ENCODE assay signal across 10 cellular contexts in the genomic region with DNA sequence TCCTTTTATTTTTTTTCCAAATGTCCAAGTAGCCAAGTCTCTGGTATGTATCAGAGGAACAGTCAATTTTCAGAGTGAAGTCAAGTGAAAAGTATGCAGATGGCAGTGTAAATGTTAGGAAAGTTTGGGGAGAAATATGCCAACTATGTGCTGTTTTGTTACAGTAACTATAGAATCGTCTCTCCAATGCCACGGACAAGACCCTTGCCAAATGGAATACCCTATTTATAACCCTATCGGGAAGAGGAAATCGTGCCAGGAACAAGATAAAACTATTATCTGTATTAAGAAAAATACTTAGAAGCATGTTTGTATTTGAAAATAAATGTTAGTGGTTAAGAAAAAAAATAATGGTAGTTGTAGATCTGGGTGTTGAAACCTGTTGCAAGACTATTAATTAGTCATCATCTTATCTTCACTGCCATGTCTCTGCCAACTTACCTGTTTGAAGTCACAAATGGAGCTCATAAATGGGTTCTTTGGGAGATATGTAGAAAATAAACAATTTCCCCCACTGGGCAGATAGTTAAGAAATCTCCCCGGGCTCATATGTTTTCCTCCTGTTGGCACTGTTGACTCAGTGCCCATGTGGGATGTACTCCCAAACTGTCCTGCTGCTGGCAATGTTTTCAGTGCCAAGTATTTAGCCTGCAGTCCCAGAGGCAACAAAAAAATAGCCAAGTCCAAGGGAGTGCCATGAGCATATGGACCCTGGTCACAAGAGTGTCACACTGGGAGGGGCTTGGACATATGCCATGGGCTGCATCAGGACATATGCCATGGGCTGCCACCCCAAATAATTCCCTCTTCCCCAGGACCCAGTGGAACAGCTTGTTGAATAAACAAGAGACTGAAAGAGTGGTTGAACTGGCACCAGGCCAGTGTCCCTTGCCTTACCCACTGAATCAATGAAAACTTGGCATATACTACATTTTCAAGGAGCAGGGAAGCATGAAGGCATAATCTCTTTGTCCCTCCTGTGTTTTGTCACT.
A peak's percentile ranks its signal among the peaks of the same experiment; 100 is the strongest.
DNase-seq lines count a peak whose midpoint lies in the region; ATAC-seq and TF ChIP-seq lines count a peak whose summit lies in the region.
"Had no signal": no experiment of that assay in that cellular context is flagged by ENCODE, and none has a peak within 500 bp of the region (broad histone marks: within the 10 kb centered on the region; RNA-seq: fewer than 3 reads in every experiment).

No MANE protein-coding gene starts in this region.

- H3K36me3 ChIP-seq in tibial artery, result no peaks in the 10 kb centered on the region

- no peak for TF ChIP-seq CTCF in tibial artery (IDR thresholded peaks at IDR 0.05)

- H3K4me3 Mint-ChIP-seq in activated naive CD8-positive, alpha-beta T cell treated with anti-CD3 and anti-CD28 coated beads, Interleukin-2, amount 50 U/mL, for 24 hours, result no peak overlapping the region
- H3K4me3 Mint-ChIP-seq: stimulated activated effector memory CD8-positive, alpha-beta T cell treated with anti-CD3 and anti-CD28 coated beads, Interleukin-12 subunit alpha, Interleukin-12 subunit beta, amount 100 ng/mL, for 72 hours had no signal

- no peaks in the 10 kb centered on the region for H3K27me3 Mint-ChIP-seq in activated naive CD8-positive, alpha-beta T cell treated with anti-CD3 and anti-CD28 coated beads, Interleukin-2, amount 50 U/mL, for 24 hours

- ATAC-seq in SK-N-SH treated with all-trans-retinoic acid at 6 μM for 48 hours (peak; percentile 86), left ventricle myocardium superior (peak; percentile 91), GM21786 (IDR thresholded peaks at IDR 0.05; ENCODE audit: unreplicated experiment) (no peak), HG02970 (IDR thresholded peaks at IDR 0.05; ENCODE audit: low FRiP score, unreplicated experiment) (no peak)
- no peak for ATAC-seq in activated naive CD8-positive, alpha-beta T cell treated with anti-CD3 and anti-CD28 coated beads, Interleukin-2, amount 50 U/mL, for 24 hours
- ATAC-seq: stimulated activated effector memory CD8-positive, alpha-beta T cell treated with anti-CD3 and anti-CD28 coated beads, Interleukin-12 subunit alpha, Interleukin-12 subunit beta, amount 100 ng/mL, for 72 hours had no signal

- no peaks in the 10 kb centered on the region for H3K4me1 Mint-ChIP-seq in activated naive CD8-positive, alpha-beta T cell treated with anti-CD3 and anti-CD28 coated beads, Interleukin-2, amount 50 U/mL, for 24 hours
- H3K4me1 Mint-ChIP-seq: stimulated activated effector memory CD8-positive, alpha-beta T cell treated with anti-CD3 and anti-CD28 coated beads, Interleukin-12 subunit alpha, Interleukin-12 subunit beta, amount 100 ng/mL, for 72 hours had no signal

- H3K9me3 ChIP-seq in tibial artery, result no peaks in the 10 kb centered on the region

- DNase-seq in HT-29 (ENCODE audit: low spot score) (peak; percentile 92), left ventricle myocardium superior (peak; percentile 65), tibial artery (peak; percentile 62 to 76), RPMI8226 (no peak)
- DNase-seq in activated naive CD8-positive, alpha-beta T cell treated with anti-CD3 and anti-CD28 coated beads, Interleukin-2, amount 50 U/mL, for 24 hours, result no peak
- DNase-seq: activated CD4-positive, CD25-positive, alpha-beta regulatory T cell treated with anti-CD3 and anti-CD28 coated beads, Interleukin-2, amount 50 U/mL, for 72 hours had no signal

- H3K27me3 ChIP-seq in tibial artery, result no peaks in the 10 kb centered on the region

- no peaks in the 10 kb centered on the region for H3K36me3 Mint-ChIP-seq in activated naive CD8-positive, alpha-beta T cell treated with anti-CD3 and anti-CD28 coated beads, Interleukin-2, amount 50 U/mL, for 24 hours (ENCODE audit: low read depth)
- H3K36me3 Mint-ChIP-seq: stimulated activated effector memory CD8-positive, alpha-beta T cell treated with anti-CD3 and anti-CD28 coated beads, Interleukin-12 subunit alpha, Interleukin-12 subunit beta, amount 100 ng/mL, for 72 hours had no signal

- peaks cover 0 to 51% (median 17%) of the 10 kb centered on the region in 4 donors for H3K4me1 ChIP-seq in tibial artery

- no peaks in the 10 kb centered on the region for H3K9me3 Mint-ChIP-seq in activated naive CD8-positive, alpha-beta T cell treated with anti-CD3 and anti-CD28 coated beads, Interleukin-2, amount 50 U/mL, for 24 hours
- H3K9me3 Mint-ChIP-seq: stimulated activated effector memory CD8-positive, alpha-beta T cell treated with anti-CD3 and anti-CD28 coated beads, Interleukin-12 subunit alpha, Interleukin-12 subunit beta, amount 100 ng/mL, for 72 hours had no signal

- H3K27ac Mint-ChIP-seq in activated naive CD8-positive, alpha-beta T cell treated with anti-CD3 and anti-CD28 coated beads, Interleukin-2, amount 50 U/mL, for 24 hours, result no peak overlapping the region
- H3K27ac Mint-ChIP-seq: stimulated activated effector memory CD8-positive, alpha-beta T cell treated with anti-CD3 and anti-CD28 coated beads, Interleukin-12 subunit alpha, Interleukin-12 subunit beta, amount 100 ng/mL, for 72 hours had no signal

- peak overlapping the region; percentile 21 to 46 for H3K27ac ChIP-seq in tibial artery

- H3K4me3 ChIP-seq in tibial artery, result no peak overlapping the region

- intact Hi-C loops in left ventricle myocardium superior (cut with micrococcal nuclease) (no loop called here), tibial artery (cut with DNase I; ENCODE audit: low total_unique reads) (no loop called here)

TF ChIP-seq in SK-N-SH treated with all-trans-retinoic acid at 6 μM for 48 hours, 23 proteins besides CTCF, POLR2A, EP300 and RAD21 (continues in another document):
- TF ChIP-seq ZNF70 (CRISPR knock-in tag; IDR thresholded peaks at IDR 0.05), result no peak
- TF ChIP-seq TCF4 (CRISPR knock-in tag; IDR thresholded peaks at IDR 0.05; ENCODE audit: borderline replicate concordance), result peak; percentile 52
- TF ChIP-seq, protein P1, sequence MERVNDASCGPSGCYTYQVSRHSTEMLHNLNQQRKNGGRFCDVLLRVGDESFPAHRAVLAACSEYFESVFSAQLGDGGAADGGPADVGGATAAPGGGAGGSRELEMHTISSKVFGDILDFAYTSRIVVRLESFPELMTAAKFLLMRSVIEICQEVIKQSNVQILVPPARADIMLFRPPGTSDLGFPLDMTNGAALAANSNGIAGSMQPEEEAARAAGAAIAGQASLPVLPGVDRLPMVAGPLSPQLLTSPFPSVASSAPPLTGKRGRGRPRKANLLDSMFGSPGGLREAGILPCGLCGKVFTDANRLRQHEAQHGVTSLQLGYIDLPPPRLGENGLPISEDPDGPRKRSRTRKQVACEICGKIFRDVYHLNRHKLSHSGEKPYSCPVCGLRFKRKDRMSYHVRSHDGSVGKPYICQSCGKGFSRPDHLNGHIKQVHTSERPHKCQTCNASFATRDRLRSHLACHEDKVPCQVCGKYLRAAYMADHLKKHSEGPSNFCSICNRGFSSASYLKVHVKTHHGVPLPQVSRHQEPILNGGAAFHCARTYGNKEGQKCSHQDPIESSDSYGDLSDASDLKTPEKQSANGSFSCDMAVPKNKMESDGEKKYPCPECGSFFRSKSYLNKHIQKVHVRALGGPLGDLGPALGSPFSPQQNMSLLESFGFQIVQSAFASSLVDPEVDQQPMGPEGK (CRISPR knock-in tag; IDR thresholded peaks at IDR 0.05; ENCODE audit: borderline replicate concordance), result no peak; the same call in 1 of the 2 replicates
- TF ChIP-seq PPARA (CRISPR knock-in tag; IDR thresholded peaks at IDR 0.05; ENCODE audit: borderline replicate concordance), result no peak
- TF ChIP-seq, protein P2, sequence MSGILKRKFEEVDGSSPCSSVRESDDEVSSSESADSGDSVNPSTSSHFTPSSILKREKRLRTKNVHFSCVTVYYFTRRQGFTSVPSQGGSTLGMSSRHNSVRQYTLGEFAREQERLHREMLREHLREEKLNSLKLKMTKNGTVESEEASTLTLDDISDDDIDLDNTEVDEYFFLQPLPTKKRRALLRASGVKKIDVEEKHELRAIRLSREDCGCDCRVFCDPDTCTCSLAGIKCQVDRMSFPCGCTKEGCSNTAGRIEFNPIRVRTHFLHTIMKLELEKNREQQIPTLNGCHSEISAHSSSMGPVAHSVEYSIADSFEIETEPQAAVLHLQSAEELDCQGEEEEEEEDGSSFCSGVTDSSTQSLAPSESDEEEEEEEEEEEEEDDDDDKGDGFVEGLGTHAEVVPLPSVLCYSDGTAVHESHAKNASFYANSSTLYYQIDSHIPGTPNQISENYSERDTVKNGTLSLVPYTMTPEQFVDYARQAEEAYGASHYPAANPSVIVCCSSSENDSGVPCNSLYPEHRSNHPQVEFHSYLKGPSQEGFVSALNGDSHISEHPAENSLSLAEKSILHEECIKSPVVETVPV (CRISPR knock-in tag; IDR thresholded peaks at IDR 0.05), result peak; percentile 68; the same call in 1 of the 2 replicates
- TF ChIP-seq, protein P3, sequence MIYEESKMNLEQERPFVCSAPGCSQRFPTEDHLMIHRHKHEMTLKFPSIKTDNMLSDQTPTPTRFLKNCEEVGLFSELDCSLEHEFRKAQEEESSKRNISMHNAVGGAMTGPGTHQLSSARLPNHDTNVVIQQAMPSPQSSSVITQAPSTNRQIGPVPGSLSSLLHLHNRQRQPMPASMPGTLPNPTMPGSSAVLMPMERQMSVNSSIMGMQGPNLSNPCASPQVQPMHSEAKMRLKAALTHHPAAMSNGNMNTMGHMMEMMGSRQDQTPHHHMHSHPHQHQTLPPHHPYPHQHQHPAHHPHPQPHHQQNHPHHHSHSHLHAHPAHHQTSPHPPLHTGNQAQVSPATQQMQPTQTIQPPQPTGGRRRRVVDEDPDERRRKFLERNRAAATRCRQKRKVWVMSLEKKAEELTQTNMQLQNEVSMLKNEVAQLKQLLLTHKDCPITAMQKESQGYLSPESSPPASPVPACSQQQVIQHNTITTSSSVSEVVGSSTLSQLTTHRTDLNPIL (CRISPR knock-in tag; IDR thresholded peaks at IDR 0.05; ENCODE audit: low read depth), result peak; percentile 93
- no peak for TF ChIP-seq OSR1 (CRISPR knock-in tag; IDR thresholded peaks at IDR 0.05)
- TF ChIP-seq ISL1 (CRISPR knock-in tag; IDR thresholded peaks at IDR 0.05), result peak; percentile 98
- no peak for TF ChIP-seq ESRRG (CRISPR knock-in tag; IDR thresholded peaks at IDR 0.05)
- TF ChIP-seq ZNF565 (CRISPR knock-in tag; conservative IDR thresholded peaks at IDR 0.05; ENCODE audit: low read depth), result no peak
- TF ChIP-seq ZFP30 (CRISPR knock-in tag; IDR thresholded peaks at IDR 0.05), result no peak
- no peak for TF ChIP-seq ZNF8 (CRISPR knock-in tag; IDR thresholded peaks at IDR 0.05)
- no peak for TF ChIP-seq RARB (CRISPR knock-in tag; IDR thresholded peaks at IDR 0.05)
- TF ChIP-seq CSDC2 (CRISPR knock-in tag; IDR thresholded peaks at IDR 0.05), result 0 out of 2 replicates have a peak, but pooled peaks have one; percentile 46

Comparison
In these comparisons a context has a peak if more than half of its experiments do, and no peak if none do; other contexts are left out.
1. DNase-seq: peak in HT-29 (single experiment), left ventricle myocardium superior (single experiment) and tibial artery (2 of 2); none in RPMI8226 (single experiment) and activated naive CD8-positive, alpha-beta T cell treated with anti-CD3 and anti-CD28 coated beads, Interleukin-2, amount 50 U/mL, for 24 hours (single experiment).
2. ATAC-seq: peak in SK-N-SH treated with all-trans-retinoic acid at 6 μM for 48 hours (single experiment) and left ventricle myocardium superior (single experiment); none in GM21786 (single experiment), activated naive CD8-positive, alpha-beta T cell treated with anti-CD3 and anti-CD28 coated beads, Interleukin-2, amount 50 U/mL, for 24 hours (single experiment) and HG02970 (single experiment).